In the genomic region with DNA sequence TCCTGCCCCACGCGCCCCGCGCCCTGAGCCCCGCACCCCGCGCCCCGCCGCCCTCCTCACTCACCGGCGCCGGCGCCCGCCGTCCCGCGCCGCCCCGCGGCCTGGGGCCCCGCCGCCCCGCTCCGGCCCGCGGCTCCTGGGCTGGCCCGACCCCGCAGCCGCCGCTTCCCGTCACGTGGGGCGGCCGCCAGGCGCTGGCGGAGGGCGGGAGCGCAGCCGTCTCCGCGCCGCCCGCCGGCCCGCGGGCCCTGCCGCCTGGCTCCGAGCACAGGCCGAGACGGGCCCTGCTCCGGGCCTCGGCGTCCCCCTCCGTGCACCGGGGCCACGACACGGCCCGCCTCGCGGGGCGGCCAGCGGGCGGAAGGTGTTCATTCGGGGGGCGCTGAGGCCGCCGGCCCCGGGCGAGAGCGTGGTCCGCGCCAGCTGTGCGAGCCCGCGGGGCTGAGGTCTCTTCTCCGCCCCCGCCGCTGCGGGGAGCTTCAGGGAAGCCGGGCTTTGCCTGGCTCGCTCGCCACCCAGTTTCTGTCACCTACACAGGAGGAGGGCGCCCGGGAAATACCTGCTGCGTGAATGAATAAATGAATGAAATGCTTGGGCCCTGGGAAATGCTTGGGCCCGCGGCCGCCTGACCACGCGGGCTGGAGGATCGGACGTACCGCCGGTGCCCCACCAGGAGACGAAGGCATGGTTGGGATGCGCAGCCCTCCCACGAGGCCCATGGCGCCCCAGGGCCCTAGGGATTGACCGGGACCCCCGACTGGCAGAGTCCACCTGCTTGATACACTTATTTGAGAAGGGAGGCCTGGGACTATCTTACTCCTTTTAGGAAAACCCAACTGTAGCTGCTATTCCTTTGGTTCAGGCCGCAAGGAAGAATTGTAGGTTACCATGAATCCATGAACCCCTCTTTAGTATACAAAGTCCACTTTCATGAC, we compare ENCODE assay signal across 1 cellular context.
A peak's percentile ranks its signal among the peaks of the same experiment; 100 is the strongest.
TF ChIP-seq lines count a peak whose summit lies in the region.

A gene with protein sequence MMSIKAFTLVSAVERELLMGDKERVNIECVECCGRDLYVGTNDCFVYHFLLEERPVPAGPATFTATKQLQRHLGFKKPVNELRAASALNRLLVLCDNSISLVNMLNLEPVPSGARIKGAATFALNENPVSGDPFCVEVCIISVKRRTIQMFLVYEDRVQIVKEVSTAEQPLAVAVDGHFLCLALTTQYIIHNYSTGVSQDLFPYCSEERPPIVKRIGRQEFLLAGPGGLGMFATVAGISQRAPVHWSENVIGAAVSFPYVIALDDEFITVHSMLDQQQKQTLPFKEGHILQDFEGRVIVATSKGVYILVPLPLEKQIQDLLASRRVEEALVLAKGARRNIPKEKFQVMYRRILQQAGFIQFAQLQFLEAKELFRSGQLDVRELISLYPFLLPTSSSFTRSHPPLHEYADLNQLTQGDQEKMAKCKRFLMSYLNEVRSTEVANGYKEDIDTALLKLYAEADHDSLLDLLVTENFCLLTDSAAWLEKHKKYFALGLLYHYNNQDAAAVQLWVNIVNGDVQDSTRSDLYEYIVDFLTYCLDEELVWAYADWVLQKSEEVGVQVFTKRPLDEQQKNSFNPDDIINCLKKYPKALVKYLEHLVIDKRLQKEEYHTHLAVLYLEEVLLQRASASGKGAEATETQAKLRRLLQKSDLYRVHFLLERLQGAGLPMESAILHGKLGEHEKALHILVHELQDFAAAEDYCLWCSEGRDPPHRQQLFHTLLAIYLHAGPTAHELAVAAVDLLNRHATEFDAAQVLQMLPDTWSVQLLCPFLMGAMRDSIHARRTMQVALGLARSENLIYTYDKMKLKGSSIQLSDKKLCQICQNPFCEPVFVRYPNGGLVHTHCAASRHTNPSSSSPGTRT (minus strand): TSS at position 175 of the 935 bp plus-strand sequence. CDS start 21,434 bp downstream, outside the sequence.

TF ChIP-seq in HepG2, 621 proteins besides CTCF, POLR2A, EP300 and RAD21 (continued from another document and continues in another):
- TF ChIP-seq AFF4 (CRISPR knock-in tag; IDR thresholded peaks at IDR 0.05) (peak; percentile 78; the same call in 1 of the 2 replicates), RAD51 (IDR thresholded peaks at IDR 0.05; ENCODE audit: borderline replicate concordance) (no peak), NRL (CRISPR knock-in tag; IDR thresholded peaks at IDR 0.05; ENCODE audit: borderline replicate concordance) (peak; percentile 95), HNF4G (IDR thresholded peaks at IDR 0.05; ENCODE audit: borderline replicate concordance, low read depth, low read length) (no peak), HNF4G (CRISPR knock-in tag; IDR thresholded peaks at IDR 0.05; ENCODE audit: borderline replicate concordance, low read depth) (no peak), NFKB2 (CRISPR knock-in tag; IDR thresholded peaks at IDR 0.05; ENCODE audit: borderline replicate concordance) (peak; percentile 95; the same call in 1 of the 2 replicates), FOXJ3 (CRISPR knock-in tag; IDR thresholded peaks at IDR 0.05; ENCODE audit: borderline replicate concordance) (no peak), ZNF652 (CRISPR knock-in tag; IDR thresholded peaks at IDR 0.05; ENCODE audit: borderline replicate concordance, low read depth) (no peak), MIER3 (CRISPR knock-in tag; IDR thresholded peaks at IDR 0.05; ENCODE audit: borderline replicate concordance) (no peak), HOXA5 (CRISPR knock-in tag; IDR thresholded peaks at IDR 0.05) (0 out of 2 replicates have a peak, but pooled peaks have one; percentile 68), NONO (IDR thresholded peaks at IDR 0.05) (no peak), NONO (CRISPR knock-in tag; conservative IDR thresholded peaks at IDR 0.05) (no peak), ZNF230 (CRISPR knock-in tag; IDR thresholded peaks at IDR 0.05) (peak; percentile 91; the same call in 1 of the 2 replicates), EEA1 (CRISPR knock-in tag; IDR thresholded peaks at IDR 0.05; ENCODE audit: borderline replicate concordance) (no peak; the same call in 1 of the 2 replicates), U2AF2 (IDR thresholded peaks at IDR 0.05; ENCODE audit: low read depth, low read length) (no peak), ZNF296 (CRISPR knock-in tag; conservative IDR thresholded peaks at IDR 0.05) (peak; percentile 53; the same call in 1 of the 2 replicates), ZNF441 (CRISPR knock-in tag; IDR thresholded peaks at IDR 0.05; ENCODE audit: borderline replicate concordance) (no peak), ZNF260 (CRISPR knock-in tag; IDR thresholded peaks at IDR 0.05; ENCODE audit: borderline replicate concordance, low read depth) (no peak), MXI1 (IDR thresholded peaks at IDR 0.05; ENCODE audit: borderline replicate concordance, low read depth, low read length) (peak; percentile 3; the same call in 1 of the 3 replicates), THAP8 (CRISPR knock-in tag; IDR thresholded peaks at IDR 0.05; ENCODE audit: borderline replicate concordance) (no peak; the same call in 1 of the 2 replicates), ZNF256 (CRISPR knock-in tag; conservative IDR thresholded peaks at IDR 0.05) (peak; percentile 53; the same call in 1 of the 2 replicates), CBX2 (IDR thresholded peaks at IDR 0.05; ENCODE audit: low read depth, low read length) (no peak), CBX2 (CRISPR knock-in tag; IDR thresholded peaks at IDR 0.05; ENCODE audit: low read depth) (no peak), THYN1 (CRISPR knock-in tag; IDR thresholded peaks at IDR 0.05; ENCODE audit: borderline replicate concordance, low read depth) (no peak), CBX1 (IDR thresholded peaks at IDR 0.05; ENCODE audit: low read depth) (no peak), ZNF777 (CRISPR knock-in tag; IDR thresholded peaks at IDR 0.05) (peak; percentile 62), ZFP62 (CRISPR knock-in tag; IDR thresholded peaks at IDR 0.05) (no peak), GABPA (IDR thresholded peaks at IDR 0.05; ENCODE audit: low read depth, low read length) (peak; percentile 46), GABPA (CRISPR knock-in tag; IDR thresholded peaks at IDR 0.05; ENCODE audit: low read depth) (0 out of 2 replicates have a peak, but pooled peaks have one; percentile 12), ZNF20 (CRISPR knock-in tag; IDR thresholded peaks at IDR 0.05) (no peak), IKZF1 (IDR thresholded peaks at IDR 0.05) (no peak), ZNF709 (CRISPR knock-in tag; IDR thresholded peaks at IDR 0.05) (no peak; the same call in none of the 2 replicates), ELF1 (CRISPR knock-in tag; IDR thresholded peaks at IDR 0.05) (0 out of 2 replicates have a peak, but pooled peaks have one; percentile 22), ZNF292 (CRISPR knock-in tag; IDR thresholded peaks at IDR 0.05; ENCODE audit: borderline replicate concordance, low read depth) (peak; percentile 73), AHR (CRISPR knock-in tag; IDR thresholded peaks at IDR 0.05) (peak; percentile 75; the same call in 1 of the 2 replicates), E2F2 (CRISPR knock-in tag; IDR thresholded peaks at IDR 0.05; ENCODE audit: borderline replicate concordance) (no peak), RBAK (CRISPR knock-in tag; IDR thresholded peaks at IDR 0.05) (no peak), ZNF460 (CRISPR knock-in tag; IDR thresholded peaks at IDR 0.05; ENCODE audit: borderline replicate concordance) (no peak), ZNF607 (CRISPR knock-in tag; IDR thresholded peaks at IDR 0.05; ENCODE audit: borderline replicate concordance) (no peak; the same call in none of the 2 replicates), NFE2 (CRISPR knock-in tag; IDR thresholded peaks at IDR 0.05) (no peak), SP140L (CRISPR knock-in tag; IDR thresholded peaks at IDR 0.05; ENCODE audit: borderline replicate concordance) (peak; percentile 62; the same call in 1 of the 2 replicates), FOXA3 (CRISPR knock-in tag; IDR thresholded peaks at IDR 0.05) (no peak), ZNF225 (CRISPR knock-in tag; IDR thresholded peaks at IDR 0.05) (peak; percentile 68), KMT2A (CRISPR knock-in tag; IDR thresholded peaks at IDR 0.05) (peak; percentile 87), CAMTA2 (CRISPR knock-in tag; IDR thresholded peaks at IDR 0.05; ENCODE audit: borderline replicate concordance) (no peak), RFX3 (CRISPR knock-in tag; IDR thresholded peaks at IDR 0.05) (no peak), GFI1 (CRISPR knock-in tag; IDR thresholded peaks at IDR 0.05; ENCODE audit: borderline replicate concordance) (peak; percentile 66; the same call in 1 of the 2 replicates), TP53 (CRISPR knock-in tag; conservative IDR thresholded peaks at IDR 0.05) (peak; percentile 44; the same call in 1 of the 2 replicates), ZNF616 (CRISPR knock-in tag; IDR thresholded peaks at IDR 0.05; ENCODE audit: low read depth) (no peak)
- TF ChIP-seq, protein P1, sequence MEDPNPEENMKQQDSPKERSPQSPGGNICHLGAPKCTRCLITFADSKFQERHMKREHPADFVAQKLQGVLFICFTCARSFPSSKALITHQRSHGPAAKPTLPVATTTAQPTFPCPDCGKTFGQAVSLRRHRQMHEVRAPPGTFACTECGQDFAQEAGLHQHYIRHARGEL (CRISPR knock-in tag; IDR thresholded peaks at IDR 0.05) = no peak
- TF ChIP-seq, protein P2, sequence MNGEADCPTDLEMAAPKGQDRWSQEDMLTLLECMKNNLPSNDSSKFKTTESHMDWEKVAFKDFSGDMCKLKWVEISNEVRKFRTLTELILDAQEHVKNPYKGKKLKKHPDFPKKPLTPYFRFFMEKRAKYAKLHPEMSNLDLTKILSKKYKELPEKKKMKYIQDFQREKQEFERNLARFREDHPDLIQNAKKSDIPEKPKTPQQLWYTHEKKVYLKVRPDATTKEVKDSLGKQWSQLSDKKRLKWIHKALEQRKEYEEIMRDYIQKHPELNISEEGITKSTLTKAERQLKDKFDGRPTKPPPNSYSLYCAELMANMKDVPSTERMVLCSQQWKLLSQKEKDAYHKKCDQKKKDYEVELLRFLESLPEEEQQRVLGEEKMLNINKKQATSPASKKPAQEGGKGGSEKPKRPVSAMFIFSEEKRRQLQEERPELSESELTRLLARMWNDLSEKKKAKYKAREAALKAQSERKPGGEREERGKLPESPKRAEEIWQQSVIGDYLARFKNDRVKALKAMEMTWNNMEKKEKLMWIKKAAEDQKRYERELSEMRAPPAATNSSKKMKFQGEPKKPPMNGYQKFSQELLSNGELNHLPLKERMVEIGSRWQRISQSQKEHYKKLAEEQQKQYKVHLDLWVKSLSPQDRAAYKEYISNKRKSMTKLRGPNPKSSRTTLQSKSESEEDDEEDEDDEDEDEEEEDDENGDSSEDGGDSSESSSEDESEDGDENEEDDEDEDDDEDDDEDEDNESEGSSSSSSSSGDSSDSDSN (CRISPR knock-in tag; IDR thresholded peaks at IDR 0.05) = peak; percentile 94
- TF ChIP-seq, protein P3, sequence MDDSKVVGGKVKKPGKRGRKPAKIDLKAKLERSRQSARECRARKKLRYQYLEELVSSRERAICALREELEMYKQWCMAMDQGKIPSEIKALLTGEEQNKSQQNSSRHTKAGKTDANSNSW (CRISPR knock-in tag; IDR thresholded peaks at IDR 0.05; ENCODE audit: borderline replicate concordance) = peak; percentile 88; the same call in 1 of the 2 replicates
- TF ChIP-seq, protein P4, sequence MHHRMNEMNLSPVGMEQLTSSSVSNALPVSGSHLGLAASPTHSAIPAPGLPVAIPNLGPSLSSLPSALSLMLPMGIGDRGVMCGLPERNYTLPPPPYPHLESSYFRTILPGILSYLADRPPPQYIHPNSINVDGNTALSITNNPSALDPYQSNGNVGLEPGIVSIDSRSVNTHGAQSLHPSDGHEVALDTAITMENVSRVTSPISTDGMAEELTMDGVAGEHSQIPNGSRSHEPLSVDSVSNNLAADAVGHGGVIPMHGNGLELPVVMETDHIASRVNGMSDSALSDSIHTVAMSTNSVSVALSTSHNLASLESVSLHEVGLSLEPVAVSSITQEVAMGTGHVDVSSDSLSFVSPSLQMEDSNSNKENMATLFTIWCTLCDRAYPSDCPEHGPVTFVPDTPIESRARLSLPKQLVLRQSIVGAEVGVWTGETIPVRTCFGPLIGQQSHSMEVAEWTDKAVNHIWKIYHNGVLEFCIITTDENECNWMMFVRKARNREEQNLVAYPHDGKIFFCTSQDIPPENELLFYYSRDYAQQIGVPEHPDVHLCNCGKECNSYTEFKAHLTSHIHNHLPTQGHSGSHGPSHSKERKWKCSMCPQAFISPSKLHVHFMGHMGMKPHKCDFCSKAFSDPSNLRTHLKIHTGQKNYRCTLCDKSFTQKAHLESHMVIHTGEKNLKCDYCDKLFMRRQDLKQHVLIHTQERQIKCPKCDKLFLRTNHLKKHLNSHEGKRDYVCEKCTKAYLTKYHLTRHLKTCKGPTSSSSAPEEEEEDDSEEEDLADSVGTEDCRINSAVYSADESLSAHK (CRISPR knock-in tag; IDR thresholded peaks at IDR 0.05; ENCODE audit: borderline replicate concordance) = no peak; the same call in 1 of the 2 replicates
